Comparison of ENCODE assay signal across 25 cellular contexts in the genomic region with DNA sequence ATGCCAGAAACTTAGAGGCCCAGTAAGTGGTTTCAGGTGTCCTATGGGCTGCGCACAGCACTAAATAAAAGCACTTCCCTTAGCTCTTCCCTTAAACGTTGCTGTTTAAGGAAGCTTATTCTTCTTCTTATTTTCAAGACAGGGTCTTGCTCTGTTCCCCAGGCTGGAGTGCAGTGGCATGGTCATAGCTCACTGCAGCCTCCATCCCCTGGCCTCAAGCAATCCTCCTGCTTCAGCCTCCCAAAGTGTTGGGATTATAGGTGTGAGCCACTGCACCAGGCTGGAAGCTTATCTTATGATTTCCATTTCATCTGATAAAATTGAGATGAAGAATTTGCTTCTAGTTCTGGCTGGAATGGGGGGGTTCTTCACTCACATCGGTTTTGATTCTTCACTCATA.
"Had no signal": no experiment of that assay in that cellular context is flagged by ENCODE, and none has a peak within 500 bp of the region (broad histone marks: within the 10 kb centered on the region; RNA-seq: fewer than 3 reads in every experiment).

No MANE protein-coding gene starts in this region.

- H3K9me3 ChIP-seq: colonic mucosa, gastrocnemius medialis, heart left ventricle, lower lobe of right lung, ovary, psoas muscle, stomach, thyroid gland had no signal

- H3K9me3 Mint-ChIP-seq: natural killer cell, type B pancreatic cell had no signal

- H3K4me2 ChIP-seq: hepatocyte had no signal

- H3K27ac Mint-ChIP-seq: dendritic cell treated with granulocyte-macrophage colony-stimulating factor and Interleukin-4, amounts not matched to agents 40 ng/mL and 50 ng/mL, for 4 days; endodermal cell; natural killer cell; stimulated activated effector memory CD8-positive, alpha-beta T cell treated with anti-CD3 and anti-CD28 coated beads, Interleukin-12 subunit alpha, Interleukin-12 subunit beta, amount 100 ng/mL, for 72 hours; type B pancreatic cell had no signal

- ATAC-seq: esophagus mucosa; gastrocnemius medialis; heart left ventricle; left ventricle myocardium superior; lower lobe of right lung; natural killer cell; psoas muscle; right cardiac atrium; stimulated activated effector memory CD8-positive, alpha-beta T cell treated with anti-CD3 and anti-CD28 coated beads, Interleukin-12 subunit alpha, Interleukin-12 subunit beta, amount 100 ng/mL, for 72 hours had no signal

- H3K27me3 Mint-ChIP-seq: dendritic cell treated with granulocyte-macrophage colony-stimulating factor and Interleukin-4, amounts not matched to agents 40 ng/mL and 50 ng/mL, for 4 days; type B pancreatic cell had no signal

- H3K36me3 ChIP-seq: colonic mucosa, gastrocnemius medialis, lower lobe of right lung, ovary, thyroid gland had no signal

- DNase-seq: colonic mucosa; effector CD8-positive, alpha-beta T cell; gastrocnemius medialis; islet precursor cell; left ventricle myocardium superior; lower lobe of right lung; natural killer cell; occipital lobe; ovary; posterior cingulate gyrus; psoas muscle; stimulated activated CD4-positive, alpha-beta T cell treated with anti-CD3 and anti-CD28 coated beads, Interleukin-4, amount 100 ng/mL, for 24 hours; stimulated activated naive CD4-positive, alpha-beta T cell treated with Interleukin-2 at 50 U/mL for 16 hours; stomach; thyroid gland had no signal

- H3K27me3 ChIP-seq: colonic mucosa, gastrocnemius medialis, heart left ventricle, hepatocyte, ovary, stomach, thyroid gland had no signal

- H3K4me3 ChIP-seq: colonic mucosa, gastrocnemius medialis, heart left ventricle, hepatocyte, lower lobe of right lung, ovary, psoas muscle, skin epidermis, stomach, thyroid gland had no signal

- H3K4me1 ChIP-seq: colonic mucosa, gastrocnemius medialis, psoas muscle had no signal

- H2AFZ ChIP-seq: hepatocyte had no signal

- H3K4me3 Mint-ChIP-seq: dendritic cell treated with granulocyte-macrophage colony-stimulating factor and Interleukin-4, amounts not matched to agents 40 ng/mL and 50 ng/mL, for 4 days; endodermal cell; natural killer cell; stimulated activated effector memory CD8-positive, alpha-beta T cell treated with anti-CD3 and anti-CD28 coated beads, Interleukin-12 subunit alpha, Interleukin-12 subunit beta, amount 100 ng/mL, for 72 hours; type B pancreatic cell had no signal

- H3K27ac ChIP-seq: colonic mucosa, epithelial cell of prostate, gastrocnemius medialis, heart left ventricle, hepatocyte, lower lobe of right lung, ovary, psoas muscle, skin epidermis, stomach had no signal

- H3K4me1 Mint-ChIP-seq: natural killer cell; stimulated activated effector memory CD8-positive, alpha-beta T cell treated with anti-CD3 and anti-CD28 coated beads, Interleukin-12 subunit alpha, Interleukin-12 subunit beta, amount 100 ng/mL, for 72 hours had no signal

- H3K36me3 Mint-ChIP-seq: natural killer cell; stimulated activated effector memory CD8-positive, alpha-beta T cell treated with anti-CD3 and anti-CD28 coated beads, Interleukin-12 subunit alpha, Interleukin-12 subunit beta, amount 100 ng/mL, for 72 hours had no signal
